In genomic region chrX:49266536-49267445, GRCh38 we compare ENCODE assay signal across 1 cellular context.
TF ChIP-seq lines count a peak whose summit lies in the region.

No MANE protein-coding gene starts in this region.

TF ChIP-seq in HepG2, 621 proteins besides CTCF, POLR2A, EP300 and RAD21:
- TF ChIP-seq ETS1 (CRISPR knock-in tag; IDR thresholded peaks at IDR 0.05) (no peak), SIN3B (IDR thresholded peaks at IDR 0.05; ENCODE audit: low read length) (no peak), NKX3-1 (CRISPR knock-in tag; IDR thresholded peaks at IDR 0.05) (no peak), ZNF75D (CRISPR knock-in tag; IDR thresholded peaks at IDR 0.05; ENCODE audit: borderline replicate concordance) (no peak), MTERF4 (CRISPR knock-in tag; IDR thresholded peaks at IDR 0.05) (no peak), FOXO1 (CRISPR knock-in tag; IDR thresholded peaks at IDR 0.05) (no peak), SKIL (CRISPR knock-in tag; IDR thresholded peaks at IDR 0.05; ENCODE audit: borderline replicate concordance) (no peak), RARA (CRISPR knock-in tag; IDR thresholded peaks at IDR 0.05) (no peak), ZNF598 (CRISPR knock-in tag; IDR thresholded peaks at IDR 0.05; ENCODE audit: borderline replicate concordance) (no peak), HMGXB4 (CRISPR knock-in tag; IDR thresholded peaks at IDR 0.05; ENCODE audit: borderline replicate concordance in 1 of 2, low read depth in 1 of 2) (no peak), ZNF281 (CRISPR knock-in tag; IDR thresholded peaks at IDR 0.05; ENCODE audit: borderline replicate concordance) (no peak), ZNF547 (CRISPR knock-in tag; IDR thresholded peaks at IDR 0.05) (no peak), ZNF7 (CRISPR knock-in tag; IDR thresholded peaks at IDR 0.05) (no peak), SMC3 (IDR thresholded peaks at IDR 0.05; ENCODE audit: low read length) (no peak), MEIS2 (CRISPR knock-in tag; IDR thresholded peaks at IDR 0.05) (no peak), ZNF790 (CRISPR knock-in tag; IDR thresholded peaks at IDR 0.05; ENCODE audit: borderline replicate concordance) (no peak), SALL1 (CRISPR knock-in tag; IDR thresholded peaks at IDR 0.05) (no peak), ZNF280B (CRISPR knock-in tag; IDR thresholded peaks at IDR 0.05; ENCODE audit: borderline replicate concordance) (no peak), PHF21A (CRISPR knock-in tag; IDR thresholded peaks at IDR 0.05) (no peak), LRRFIP1 (CRISPR knock-in tag; conservative IDR thresholded peaks at IDR 0.05) (no peak)
